ENCODE assay signal across 1 cellular context in the genomic region with DNA sequence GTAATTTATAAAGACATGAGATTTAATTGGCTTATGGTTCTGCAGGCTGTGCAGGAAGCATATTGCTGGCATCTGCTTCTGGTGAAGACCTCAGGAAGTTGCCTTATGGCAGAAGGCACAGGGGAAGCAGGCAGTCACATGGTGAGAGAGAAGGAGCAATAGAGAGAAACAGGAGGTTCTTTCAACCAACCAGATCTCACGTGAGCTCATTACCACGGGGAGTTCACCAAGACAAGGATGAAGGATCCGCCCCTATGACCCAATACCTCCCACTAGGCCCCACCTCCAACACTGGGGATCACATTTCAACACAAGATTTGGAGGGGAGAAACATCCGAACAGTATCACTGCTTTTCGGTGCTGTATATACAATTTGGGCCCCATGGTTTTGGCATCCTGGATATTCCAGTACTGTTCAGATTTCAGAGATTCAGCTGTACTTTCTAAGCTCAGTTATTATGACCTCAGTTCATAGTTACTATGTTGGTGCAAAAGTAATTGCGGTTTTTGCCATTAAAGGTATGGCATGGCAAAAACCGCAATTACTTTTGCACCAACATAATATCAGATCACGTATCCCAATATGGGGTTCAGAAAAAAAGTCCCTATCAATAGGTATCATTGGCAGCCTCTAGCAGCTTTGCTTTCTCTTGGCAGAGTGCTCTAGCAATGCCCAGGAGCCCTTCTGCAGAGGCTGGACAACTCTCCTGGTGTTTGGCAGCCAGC.
TF ChIP-seq lines count a peak whose summit lies in the region.

No MANE protein-coding gene starts in this region.

TF ChIP-seq in WTC11, 78 proteins besides CTCF, POLR2A, EP300 and RAD21:
- TF ChIP-seq OVOL2 (CRISPR knock-in tag; IDR thresholded peaks at IDR 0.05; ENCODE audit: borderline replicate concordance) = no peak
- TF ChIP-seq, protein P1, sequence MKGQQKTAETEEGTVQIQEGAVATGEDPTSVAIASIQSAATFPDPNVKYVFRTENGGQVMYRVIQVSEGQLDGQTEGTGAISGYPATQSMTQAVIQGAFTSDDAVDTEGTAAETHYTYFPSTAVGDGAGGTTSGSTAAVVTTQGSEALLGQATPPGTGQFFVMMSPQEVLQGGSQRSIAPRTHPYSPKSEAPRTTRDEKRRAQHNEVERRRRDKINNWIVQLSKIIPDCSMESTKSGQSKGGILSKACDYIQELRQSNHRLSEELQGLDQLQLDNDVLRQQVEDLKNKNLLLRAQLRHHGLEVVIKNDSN (CRISPR knock-in tag; IDR thresholded peaks at IDR 0.05) = peak; percentile 71
- TF ChIP-seq, protein P2, sequence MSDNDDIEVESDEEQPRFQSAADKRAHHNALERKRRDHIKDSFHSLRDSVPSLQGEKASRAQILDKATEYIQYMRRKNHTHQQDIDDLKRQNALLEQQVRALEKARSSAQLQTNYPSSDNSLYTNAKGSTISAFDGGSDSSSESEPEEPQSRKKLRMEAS (CRISPR knock-in tag; IDR thresholded peaks at IDR 0.05) = peak; percentile 48
- peak; percentile 82 for TF ChIP-seq USF2 (CRISPR knock-in tag; IDR thresholded peaks at IDR 0.05)
